19 cellular contexts compared by ENCODE assay signal in the genomic region with DNA sequence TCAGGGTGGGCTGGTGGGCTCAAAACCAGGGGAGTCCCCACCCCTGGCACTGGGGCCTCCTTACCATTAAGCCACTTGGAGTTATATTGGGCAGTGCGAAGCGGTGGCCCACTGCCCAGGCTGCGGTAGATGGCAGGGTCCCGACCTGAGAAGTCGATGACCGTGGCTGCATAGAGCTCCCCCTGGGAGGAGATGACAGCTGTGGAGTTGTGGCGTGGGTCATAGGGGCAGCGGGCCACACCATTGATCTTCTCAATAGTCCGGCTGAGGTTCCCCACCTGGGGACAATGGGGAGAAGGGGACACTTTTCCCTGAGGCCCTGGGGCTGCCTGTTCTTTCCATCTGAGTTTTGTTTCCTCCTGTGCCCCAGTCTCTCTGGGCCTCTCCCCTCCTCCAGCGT.
A peak's percentile ranks its signal among the peaks of the same experiment; 100 is the strongest.
DNase-seq lines count a peak whose midpoint lies in the region; ATAC-seq and TF ChIP-seq lines count a peak whose summit lies in the region.
"Had no signal": no experiment of that assay in that cellular context is flagged by ENCODE, and none has a peak within 500 bp of the region (broad histone marks: within the 10 kb centered on the region; RNA-seq: fewer than 3 reads in every experiment).

No MANE protein-coding gene starts in this region.

- no peaks in the 10 kb centered on the region for H3K9me3 Mint-ChIP-seq in activated naive CD8-positive, alpha-beta T cell treated with anti-CD3 and anti-CD28 coated beads, Interleukin-2, amount 10 ng/mL, durations not matched to agents 7 days and 5 days
- no peaks in the 10 kb centered on the region for H3K9me3 Mint-ChIP-seq in activated naive CD8-positive, alpha-beta T cell treated with anti-CD3 and anti-CD28 coated beads, Interleukin-2, amount 50 U/mL, for 24 hours
- no peaks in the 10 kb centered on the region for H3K9me3 Mint-ChIP-seq in stimulated activated effector memory CD8-positive, alpha-beta T cell treated with anti-CD3 and anti-CD28 coated beads, Interleukin-12 subunit alpha, Interleukin-12 subunit beta, amount 100 ng/mL, for 72 hours
- H3K9me3 Mint-ChIP-seq in activated T-helper 1 cell treated with anti-CD3 and anti-CD28 coated beads, Interleukin-12 subunit alpha, Interleukin-12 subunit beta, Interleukin-2, Interleukin-4 antibody, amounts not matched to agents 30 ng/mL and 10 ng/mL and 1 ng/mL, durations not matched to agents 14 hours and 24 hours and 36 hours: no peaks in the 10 kb centered on the region
- H3K9me3 Mint-ChIP-seq in mesothelial cell of epicardium: no peaks in the 10 kb centered on the region
- H3K9me3 Mint-ChIP-seq: CD4-positive, alpha-beta T cell; GM23338; HFFc6 had no signal

- no peak overlapping the region for H2AFZ ChIP-seq in osteoblast (ENCODE audit: low read length)
- H2AFZ ChIP-seq: GM23338 had no signal

- H3K27ac Mint-ChIP-seq in activated naive CD8-positive, alpha-beta T cell treated with anti-CD3 and anti-CD28 coated beads, Interleukin-2, amount 10 ng/mL, durations not matched to agents 7 days and 5 days: no peak overlapping the region
- no peak overlapping the region for H3K27ac Mint-ChIP-seq in activated naive CD8-positive, alpha-beta T cell treated with anti-CD3 and anti-CD28 coated beads, Interleukin-2, amount 50 U/mL, for 24 hours
- H3K27ac Mint-ChIP-seq in stimulated activated effector memory CD8-positive, alpha-beta T cell treated with anti-CD3 and anti-CD28 coated beads, Interleukin-12 subunit alpha, Interleukin-12 subunit beta, amount 100 ng/mL, for 72 hours: no peak overlapping the region
- H3K27ac Mint-ChIP-seq in activated T-helper 1 cell treated with anti-CD3 and anti-CD28 coated beads, Interleukin-12 subunit alpha, Interleukin-12 subunit beta, Interleukin-2, Interleukin-4 antibody, amounts not matched to agents 30 ng/mL and 10 ng/mL and 1 ng/mL, durations not matched to agents 14 hours and 24 hours and 36 hours: no peak overlapping the region
- H3K27ac Mint-ChIP-seq in mesothelial cell of epicardium: no peak overlapping the region
- H3K27ac Mint-ChIP-seq: CD4-positive, alpha-beta T cell; GM23338; HFFc6 had no signal

- no peak overlapping the region for H3K4me2 ChIP-seq in osteoblast (ENCODE audit: insufficient read depth, low read length)
- H3K4me2 ChIP-seq: GM23338 had no signal

- no peaks in the 10 kb centered on the region for H3K79me2 ChIP-seq in osteoblast (ENCODE audit: insufficient read depth, low read length)

- no peaks in the 10 kb centered on the region for H3K9me3 ChIP-seq in osteoblast (ENCODE audit: low read depth, low read length)
- H3K9me3 ChIP-seq: BE2C, Caco-2 had no signal

- H4K20me1 ChIP-seq in osteoblast (ENCODE audit: insufficient read depth, low read length): no peaks in the 10 kb centered on the region

- H3K4me3 Mint-ChIP-seq in activated naive CD8-positive, alpha-beta T cell treated with anti-CD3 and anti-CD28 coated beads, Interleukin-2, amount 10 ng/mL, durations not matched to agents 7 days and 5 days: no peak overlapping the region
- H3K4me3 Mint-ChIP-seq in activated naive CD8-positive, alpha-beta T cell treated with anti-CD3 and anti-CD28 coated beads, Interleukin-2, amount 50 U/mL, for 24 hours: no peak overlapping the region
- no peak overlapping the region for H3K4me3 Mint-ChIP-seq in stimulated activated effector memory CD8-positive, alpha-beta T cell treated with anti-CD3 and anti-CD28 coated beads, Interleukin-12 subunit alpha, Interleukin-12 subunit beta, amount 100 ng/mL, for 72 hours
- no peak overlapping the region for H3K4me3 Mint-ChIP-seq in activated T-helper 1 cell treated with anti-CD3 and anti-CD28 coated beads, Interleukin-12 subunit alpha, Interleukin-12 subunit beta, Interleukin-2, Interleukin-4 antibody, amounts not matched to agents 30 ng/mL and 10 ng/mL and 1 ng/mL, durations not matched to agents 14 hours and 24 hours and 36 hours
- no peak overlapping the region for H3K4me3 Mint-ChIP-seq in mesothelial cell of epicardium
- H3K4me3 Mint-ChIP-seq: CD4-positive, alpha-beta T cell; GM23338; HFFc6 had no signal

- DNase-seq in activated naive CD8-positive, alpha-beta T cell treated with anti-CD3 and anti-CD28 coated beads, Interleukin-2, amount 10 ng/mL, durations not matched to agents 7 days and 5 days: peak; percentile 17
- no peak for DNase-seq in activated naive CD8-positive, alpha-beta T cell treated with anti-CD3 and anti-CD28 coated beads, Interleukin-2, amount 50 U/mL, for 24 hours
- peak; percentile 27 for DNase-seq in osteoblast (ENCODE audit: insufficient read length, low spot score, missing footprints)
- no peak for DNase-seq in stimulated activated effector memory CD8-positive, alpha-beta T cell treated with anti-CD3 and anti-CD28 coated beads, Interleukin-12 subunit alpha, Interleukin-12 subunit beta, amount 100 ng/mL, for 72 hours (ENCODE audit: low spot score in 2 of 2)
- DNase-seq in activated T-helper 1 cell treated with anti-CD3 and anti-CD28 coated beads, Interleukin-12 subunit alpha, Interleukin-12 subunit beta, Interleukin-2, Interleukin-4 antibody, amounts not matched to agents 30 ng/mL and 10 ng/mL and 1 ng/mL, durations not matched to agents 14 hours and 24 hours and 36 hours (ENCODE audit: low spot score): no peak
- DNase-seq in mesothelial cell of epicardium (ENCODE audit: low spot score in 2 of 2, unreplicated experiment in 2 of 2): no peak
- DNase-seq in DMS 273 (lab: John Stamatoyannopoulos, UW; ENCODE audit: unreplicated experiment): no peak
- DNase-seq: 8988T; BE2C; C1 segment of cervical spinal cord; Caco-2; CD4-positive, alpha-beta T cell; DMS153; DMS79; GDM1; HCEC 1CT; HFFc6; IMR-90 had no signal

- H3K4me3 ChIP-seq in osteoblast (ENCODE audit: insufficient read depth, low read length): no peak overlapping the region
- H3K4me3 ChIP-seq: GM23338 had no signal

- ATAC-seq in activated naive CD8-positive, alpha-beta T cell treated with anti-CD3 and anti-CD28 coated beads, Interleukin-2, amount 10 ng/mL, durations not matched to agents 7 days and 5 days (ENCODE audit: low read depth): no peak
- ATAC-seq in activated naive CD8-positive, alpha-beta T cell treated with anti-CD3 and anti-CD28 coated beads, Interleukin-2, amount 50 U/mL, for 24 hours: no peak
- ATAC-seq in stimulated activated effector memory CD8-positive, alpha-beta T cell treated with anti-CD3 and anti-CD28 coated beads, Interleukin-12 subunit alpha, Interleukin-12 subunit beta, amount 100 ng/mL, for 72 hours: peak; percentile 6

- H3K4me1 Mint-ChIP-seq in activated naive CD8-positive, alpha-beta T cell treated with anti-CD3 and anti-CD28 coated beads, Interleukin-2, amount 10 ng/mL, durations not matched to agents 7 days and 5 days: no peaks in the 10 kb centered on the region
- H3K4me1 Mint-ChIP-seq in activated naive CD8-positive, alpha-beta T cell treated with anti-CD3 and anti-CD28 coated beads, Interleukin-2, amount 50 U/mL, for 24 hours: peaks cover under 1% of the 10 kb centered on the region
- no peaks in the 10 kb centered on the region for H3K4me1 Mint-ChIP-seq in stimulated activated effector memory CD8-positive, alpha-beta T cell treated with anti-CD3 and anti-CD28 coated beads, Interleukin-12 subunit alpha, Interleukin-12 subunit beta, amount 100 ng/mL, for 72 hours
- H3K4me1 Mint-ChIP-seq in activated T-helper 1 cell treated with anti-CD3 and anti-CD28 coated beads, Interleukin-12 subunit alpha, Interleukin-12 subunit beta, Interleukin-2, Interleukin-4 antibody, amounts not matched to agents 30 ng/mL and 10 ng/mL and 1 ng/mL, durations not matched to agents 14 hours and 24 hours and 36 hours (ENCODE audit: low read depth): no peaks in the 10 kb centered on the region
- H3K4me1 Mint-ChIP-seq in mesothelial cell of epicardium: no peaks in the 10 kb centered on the region
- H3K4me1 Mint-ChIP-seq: GM23338 had no signal

- POLR2A ChIA-PET in activated naive CD8-positive, alpha-beta T cell treated with anti-CD3 and anti-CD28 coated beads, Interleukin-2, amount 10 ng/mL, durations not matched to agents 7 days and 5 days (lab: Charles Lee): no interaction called here

- no peaks in the 10 kb centered on the region for H3K36me3 ChIP-seq in osteoblast (ENCODE audit: insufficient read depth, low read length)
- H3K36me3 ChIP-seq: BE2C had no signal

- H3K4me1 ChIP-seq in osteoblast (ENCODE audit: insufficient read depth, low read length): peaks cover 2% of the 10 kb centered on the region

- H3K27ac ChIP-seq in osteoblast (ENCODE audit: low read depth, low read length): no peak overlapping the region

- H3K27me3 Mint-ChIP-seq in activated naive CD8-positive, alpha-beta T cell treated with anti-CD3 and anti-CD28 coated beads, Interleukin-2, amount 10 ng/mL, durations not matched to agents 7 days and 5 days: peaks cover 22% of the 10 kb centered on the region
- H3K27me3 Mint-ChIP-seq in activated naive CD8-positive, alpha-beta T cell treated with anti-CD3 and anti-CD28 coated beads, Interleukin-2, amount 50 U/mL, for 24 hours: peaks cover under 1% of the 10 kb centered on the region
- peaks cover 12% of the 10 kb centered on the region for H3K27me3 Mint-ChIP-seq in activated T-helper 1 cell treated with anti-CD3 and anti-CD28 coated beads, Interleukin-12 subunit alpha, Interleukin-12 subunit beta, Interleukin-2, Interleukin-4 antibody, amounts not matched to agents 30 ng/mL and 10 ng/mL and 1 ng/mL, durations not matched to agents 14 hours and 24 hours and 36 hours (ENCODE audit: insufficient read depth)
- H3K27me3 Mint-ChIP-seq in mesothelial cell of epicardium (ENCODE audit: low read depth): peaks cover 15% of the 10 kb centered on the region

- H3K27me3 ChIP-seq in osteoblast (ENCODE audit: insufficient read depth, low read length): peaks cover 50% of the 10 kb centered on the region
- H3K27me3 ChIP-seq: BE2C had no signal

- no peaks in the 10 kb centered on the region for H3K36me3 Mint-ChIP-seq in activated naive CD8-positive, alpha-beta T cell treated with anti-CD3 and anti-CD28 coated beads, Interleukin-2, amount 10 ng/mL, durations not matched to agents 7 days and 5 days
- no peaks in the 10 kb centered on the region for H3K36me3 Mint-ChIP-seq in activated naive CD8-positive, alpha-beta T cell treated with anti-CD3 and anti-CD28 coated beads, Interleukin-2, amount 50 U/mL, for 24 hours (ENCODE audit: low read depth)
- no peaks in the 10 kb centered on the region for H3K36me3 Mint-ChIP-seq in stimulated activated effector memory CD8-positive, alpha-beta T cell treated with anti-CD3 and anti-CD28 coated beads, Interleukin-12 subunit alpha, Interleukin-12 subunit beta, amount 100 ng/mL, for 72 hours
- H3K36me3 Mint-ChIP-seq in activated T-helper 1 cell treated with anti-CD3 and anti-CD28 coated beads, Interleukin-12 subunit alpha, Interleukin-12 subunit beta, Interleukin-2, Interleukin-4 antibody, amounts not matched to agents 30 ng/mL and 10 ng/mL and 1 ng/mL, durations not matched to agents 14 hours and 24 hours and 36 hours (ENCODE audit: low read depth): no peaks in the 10 kb centered on the region
- no peaks in the 10 kb centered on the region for H3K36me3 Mint-ChIP-seq in mesothelial cell of epicardium

- no peak for TF ChIP-seq CTCF in osteoblast (IDR thresholded peaks at IDR 0.05; ENCODE audit: extremely low read depth, low read depth, low read length)
- no peak for TF ChIP-seq CTCF in mesothelial cell of epicardium (IDR thresholded peaks at IDR 0.05; ENCODE audit: unreplicated experiment)

- intact Hi-C loops in activated T-helper 1 cell treated with anti-CD3 and anti-CD28 coated beads, Interleukin-12 subunit alpha, Interleukin-12 subunit beta, Interleukin-2, Interleukin-4 antibody, amounts not matched to agents 30 ng/mL and 10 ng/mL and 1 ng/mL, durations not matched to agents 14 hours and 24 hours and 36 hours (cut with micrococcal nuclease): loop anchor here (10.0 kb wide), 1 partner anchor 173 kb away; no protein-coding TSS in a partner anchor

Comparison
In these comparisons a context has a peak if more than half of its experiments do, and no peak if none do; other contexts are left out.
1. DNase-seq: peak in activated naive CD8-positive, alpha-beta T cell treated with anti-CD3 and anti-CD28 coated beads, Interleukin-2, amount 10 ng/mL, durations not matched to agents 7 days and 5 days (single experiment) and osteoblast (single experiment); none in activated naive CD8-positive, alpha-beta T cell treated with anti-CD3 and anti-CD28 coated beads, Interleukin-2, amount 50 U/mL, for 24 hours (single experiment), stimulated activated effector memory CD8-positive, alpha-beta T cell treated with anti-CD3 and anti-CD28 coated beads, Interleukin-12 subunit alpha, Interleukin-12 subunit beta, amount 100 ng/mL, for 72 hours (0 of 2), activated T-helper 1 cell treated with anti-CD3 and anti-CD28 coated beads, Interleukin-12 subunit alpha, Interleukin-12 subunit beta, Interleukin-2, Interleukin-4 antibody, amounts not matched to agents 30 ng/mL and 10 ng/mL and 1 ng/mL, durations not matched to agents 14 hours and 24 hours and 36 hours (single experiment), mesothelial cell of epicardium (0 of 2) and DMS 273 (single experiment).